21 cellular contexts compared by ENCODE assay signal in genomic region chr10:32771217-32771616, GRCh38.
A peak's percentile ranks its signal among the peaks of the same experiment; 100 is the strongest.
DNase-seq lines count a peak whose midpoint lies in the region; FAIRE-seq and TF ChIP-seq lines count a peak whose summit lies in the region.
"Had no signal": no experiment of that assay in that cellular context is flagged by ENCODE, and none has a peak within 500 bp of the region (broad histone marks: within the 10 kb centered on the region; RNA-seq: fewer than 3 reads in every experiment).

No MANE protein-coding gene starts in this region.

- no peak overlapping the region for H3K4me3 ChIP-seq in HEK293 (ENCODE audit: low read depth, low read length)
- peak overlapping the region in 1 of 2 experiments; percentile 29 for H3K4me3 ChIP-seq in mesenchymal stem cell (ENCODE audit: insufficient read depth in 1 of 2, low read depth in 1 of 2, low read length in 2 of 2)
- H3K4me3 ChIP-seq in prostate gland = no peak overlapping the region
- H3K4me3 ChIP-seq: BLaER1 treated with 17β-estradiol and CSF1 and Interleukin-3, amounts not matched to agents 10 nM and 100 nM had no signal

- intact Hi-C loops in prostate gland (cut with DNase I) = no loop called here

- H3K18ac ChIP-seq in mesenchymal stem cell (ENCODE audit: low read depth in 1 of 2, low read length in 2 of 2) = no peak overlapping the region

- H3K27ac ChIP-seq in HEK293 (ENCODE audit: extremely low read depth, low read depth, low read length) = no peak overlapping the region
- H3K27ac ChIP-seq in mesenchymal stem cell (ENCODE audit: low read length, poor library complexity, severe bottlenecking) = no peak overlapping the region
- H3K27ac ChIP-seq in prostate gland = no peak overlapping the region
- H3K27ac ChIP-seq: 22Rv1; BLaER1 treated with 17β-estradiol and CSF1 and Interleukin-3, amounts not matched to agents 10 nM and 100 nM had no signal

- no peak overlapping the region for H4K8ac ChIP-seq in mesenchymal stem cell (ENCODE audit: low read length)

- POLR2A ChIA-PET in HEK293 (lab: Yijun Ruan, JAX) = no interaction called here

- FAIRE-seq in islet of Langerhans (lab: Jason Lieb, UNC) = peak; percentile 13
- FAIRE-seq: A204.1, GM12891 had no signal

- H3K27me3 ChIP-seq in mesenchymal stem cell (ENCODE audit: control insufficient read depth in 1 of 2, insufficient read depth in 1 of 2, low read length in 2 of 2) (no peaks in the 10 kb centered on the region), prostate gland (replicated peaks; ENCODE audit: insufficient read depth) (no peaks in the 10 kb centered on the region)
- H3K27me3 ChIP-seq: BE2C; BLaER1 treated with 17β-estradiol and CSF1 and Interleukin-3, amounts not matched to agents 10 nM and 100 nM had no signal

- H3K36me3 ChIP-seq in HEK293 (ENCODE audit: control insufficient read depth in 2 of 2, insufficient read depth in 1 of 2, low read length in 2 of 2) (no peaks in the 10 kb centered on the region), mesenchymal stem cell (ENCODE audit: control insufficient read depth in 1 of 2, insufficient read depth in 2 of 2, low read depth in 1 of 2, low read length in 2 of 2) (peaks cover 0 to 3% of the 10 kb centered on the region in 2 experiments), prostate gland (no peaks in the 10 kb centered on the region)
- H3K36me3 ChIP-seq: BE2C had no signal

- no peaks in the 10 kb centered on the region for H3K9me3 ChIP-seq in HEK293 (ENCODE audit: control insufficient read depth, insufficient read depth, low read depth, low read length)
- peaks cover 63% of the 10 kb centered on the region for H3K9me3 ChIP-seq in mesenchymal stem cell (ENCODE audit: control insufficient read depth, low read length)
- no peaks in the 10 kb centered on the region for H3K9me3 ChIP-seq in prostate gland
- H3K9me3 ChIP-seq: BE2C had no signal

- no peaks in the 10 kb centered on the region for H3K79me1 ChIP-seq in mesenchymal stem cell (replicated peaks; ENCODE audit: low read length, poor library complexity, severe bottlenecking)

- no peak overlapping the region for H2AFZ ChIP-seq in mesenchymal stem cell (ENCODE audit: low read depth, low read length)

- H3K14ac ChIP-seq in mesenchymal stem cell (ENCODE audit: low read length in 2 of 2) = no peak overlapping the region

- CTCF ChIA-PET in HEK293 (lab: Yijun Ruan, JAX) = no interaction called here

- TF ChIP-seq CTCF in HEK293 (tag by site-specific recombination; IDR thresholded peaks at IDR 0.05) (no peak), prostate gland (IDR thresholded peaks at IDR 0.05) (no peak)

- no peak overlapping the region for H3K4me2 ChIP-seq in mesenchymal stem cell (ENCODE audit: low read length, poor library complexity, severe bottlenecking)
- H3K4me2 ChIP-seq: BLaER1 treated with 17β-estradiol and CSF1 and Interleukin-3, amounts not matched to agents 10 nM and 100 nM had no signal

- in situ Hi-C loops in Caki2 (cut with HindIII; ENCODE audit: low pct_unique_long_range_greater_than_20kb, low sequenced_read_pairs) = no loop called here

- H3K9ac ChIP-seq in mesenchymal stem cell (ENCODE audit: low read length) = no peak overlapping the region
- H3K9ac ChIP-seq: BLaER1 treated with 17β-estradiol and CSF1 and Interleukin-3, amounts not matched to agents 10 nM and 100 nM had no signal

- H2BK120ac ChIP-seq in mesenchymal stem cell (ENCODE audit: low read depth, low read length) = no peak overlapping the region

- H3K23ac ChIP-seq in mesenchymal stem cell (ENCODE audit: low read length in 2 of 2) = no peak overlapping the region

- no peaks in the 10 kb centered on the region for H3K4me1 ChIP-seq in HEK293 (ENCODE audit: control insufficient read depth, insufficient read depth, low read length)
- H3K4me1 ChIP-seq in mesenchymal stem cell (ENCODE audit: control insufficient read depth, insufficient read depth, low read depth, low read length) = no peaks in the 10 kb centered on the region
- H3K4me1 ChIP-seq in prostate gland (replicated peaks) = no peaks in the 10 kb centered on the region
- H3K4me1 ChIP-seq: BE2C; BLaER1 treated with 17β-estradiol and CSF1 and Interleukin-3, amounts not matched to agents 10 nM and 100 nM had no signal

- TF ChIP-seq POLR2A in prostate gland (IDR thresholded peaks at IDR 0.05) = no peak

- H2BK5ac ChIP-seq in mesenchymal stem cell (ENCODE audit: low read depth, low read length, poor library complexity, severe bottlenecking) = no peak overlapping the region

- no peak overlapping the region for H2BK15ac ChIP-seq in mesenchymal stem cell (ENCODE audit: low read depth, poor library complexity, severe bottlenecking)

- no peak overlapping the region for H3K4ac ChIP-seq in mesenchymal stem cell (ENCODE audit: low read depth in 1 of 2, low read length in 2 of 2)

- no peak overlapping the region for H4K91ac ChIP-seq in mesenchymal stem cell (ENCODE audit: low read length)

- DNase-seq in Caki2 (ENCODE audit: low read depth) (peak; percentile 5), amniotic epithelial cell (ENCODE audit: low read depth) (peak; percentile 14), mesenchymal stem cell (no peak), prostate gland (ENCODE audit: low spot score) (no peak)
- no peak for DNase-seq in stimulated activated naive CD4-positive, alpha-beta T cell treated with Interleukin-2 at 50 U/mL for 16 hours (lab: John Stamatoyannopoulos, UW)
- no peak for DNase-seq in activated effector memory CD4-positive, alpha-beta T cell treated with Interleukin-2 at 50 U/mL for 16 hours
- DNase-seq: AML-193; BE2C; Calu3; CD4-positive, alpha-beta T cell; CD8-positive, alpha-beta memory T cell; DMS53; DMS79 treated with DMSO at 0.1 percent for 48 hours; GF-D8; HCEC 1CT had no signal

- no peak overlapping the region for H2AK5ac ChIP-seq in mesenchymal stem cell (ENCODE audit: low read length, severe bottlenecking)

- no peak overlapping the region for H2BK12ac ChIP-seq in mesenchymal stem cell (ENCODE audit: low read length in 2 of 2)

TF ChIP-seq in HEK293, 187 proteins besides CTCF, POLR2A, EP300 and RAD21 (continues in another document):
- TF ChIP-seq ZNF223 (tag by site-specific recombination; IDR thresholded peaks at IDR 0.05) = no peak
- TF ChIP-seq, protein P1, sequence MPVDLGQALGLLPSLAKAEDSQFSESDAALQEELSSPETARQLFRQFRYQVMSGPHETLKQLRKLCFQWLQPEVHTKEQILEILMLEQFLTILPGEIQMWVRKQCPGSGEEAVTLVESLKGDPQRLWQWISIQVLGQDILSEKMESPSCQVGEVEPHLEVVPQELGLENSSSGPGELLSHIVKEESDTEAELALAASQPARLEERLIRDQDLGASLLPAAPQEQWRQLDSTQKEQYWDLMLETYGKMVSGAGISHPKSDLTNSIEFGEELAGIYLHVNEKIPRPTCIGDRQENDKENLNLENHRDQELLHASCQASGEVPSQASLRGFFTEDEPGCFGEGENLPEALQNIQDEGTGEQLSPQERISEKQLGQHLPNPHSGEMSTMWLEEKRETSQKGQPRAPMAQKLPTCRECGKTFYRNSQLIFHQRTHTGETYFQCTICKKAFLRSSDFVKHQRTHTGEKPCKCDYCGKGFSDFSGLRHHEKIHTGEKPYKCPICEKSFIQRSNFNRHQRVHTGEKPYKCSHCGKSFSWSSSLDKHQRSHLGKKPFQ (tag by site-specific recombination; IDR thresholded peaks at IDR 0.05) = no peak
- TF ChIP-seq ZBTB44 (tag by site-specific recombination; IDR thresholded peaks at IDR 0.05) = no peak
- no peak for TF ChIP-seq ZNF23 (tag by site-specific recombination; IDR thresholded peaks at IDR 0.05; ENCODE audit: borderline replicate concordance)
- no peak for TF ChIP-seq ZNF571 (tag by site-specific recombination; IDR thresholded peaks at IDR 0.05)
- no peak for TF ChIP-seq ZNF404 (tag by site-specific recombination; IDR thresholded peaks at IDR 0.05)
- no peak for TF ChIP-seq ZNF76 (tag by site-specific recombination; IDR thresholded peaks at IDR 0.05; ENCODE audit: borderline replicate concordance, low read depth)
- no peak for TF ChIP-seq ZNF311 (tag by site-specific recombination; IDR thresholded peaks at IDR 0.05; ENCODE audit: borderline replicate concordance)
- no peak for TF ChIP-seq ZNF37A (tag by site-specific recombination; IDR thresholded peaks at IDR 0.05)
- TF ChIP-seq, protein P2, sequence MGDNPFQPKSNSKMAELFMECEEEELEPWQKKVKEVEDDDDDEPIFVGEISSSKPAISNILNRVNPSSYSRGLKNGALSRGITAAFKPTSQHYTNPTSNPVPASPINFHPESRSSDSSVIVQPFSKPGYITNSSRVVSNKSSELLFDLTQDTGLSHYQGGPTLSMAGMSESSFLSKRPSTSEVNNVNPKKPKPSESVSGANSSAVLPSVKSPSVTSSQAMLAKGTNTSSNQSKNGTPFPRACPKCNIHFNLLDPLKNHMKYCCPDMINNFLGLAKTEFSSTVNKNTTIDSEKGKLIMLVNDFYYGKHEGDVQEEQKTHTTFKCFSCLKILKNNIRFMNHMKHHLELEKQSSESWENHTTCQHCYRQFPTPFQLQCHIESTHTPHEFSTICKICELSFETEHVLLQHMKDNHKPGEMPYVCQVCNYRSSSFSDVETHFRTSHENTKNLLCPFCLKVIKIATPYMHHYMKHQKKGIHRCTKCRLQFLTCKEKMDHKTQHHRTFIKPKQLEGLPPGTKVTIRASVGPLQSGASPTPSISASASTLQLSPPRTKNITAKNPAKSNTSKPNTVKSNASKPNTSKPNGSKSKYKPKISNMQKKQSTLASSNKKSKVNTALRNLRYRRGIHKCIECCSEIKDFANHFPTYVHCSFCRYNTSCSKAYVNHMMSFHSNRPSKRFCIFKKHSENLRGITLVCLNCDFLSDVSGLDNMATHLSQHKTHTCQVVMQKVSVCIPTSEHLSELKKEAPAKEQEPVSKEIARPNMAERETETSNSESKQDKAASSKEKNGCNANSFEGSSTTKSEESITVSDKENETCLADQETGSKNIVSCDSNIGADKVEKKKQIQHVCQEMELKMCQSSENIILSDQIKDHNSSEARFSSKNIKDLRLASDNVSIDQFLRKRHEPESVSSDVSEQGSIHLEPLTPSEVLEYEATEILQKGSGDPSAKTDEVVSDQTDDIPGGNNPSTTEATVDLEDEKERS (tag by site-specific recombination; IDR thresholded peaks at IDR 0.05) = no peak
- TF ChIP-seq TRIM28 (IDR thresholded peaks at IDR 0.05; ENCODE audit: borderline replicate concordance, low read length) = peak; percentile 27; the same call in 1 of the 2 replicates
- TF ChIP-seq ZNF596 (tag by site-specific recombination; IDR thresholded peaks at IDR 0.05) = no peak

Comparison
In these comparisons a context has a peak if more than half of its experiments do, and no peak if none do; other contexts are left out.
1. DNase-seq: peak in Caki2 (single experiment) and amniotic epithelial cell (single experiment); none in mesenchymal stem cell (single experiment), stimulated activated naive CD4-positive, alpha-beta T cell treated with Interleukin-2 at 50 U/mL for 16 hours (single experiment), activated effector memory CD4-positive, alpha-beta T cell treated with Interleukin-2 at 50 U/mL for 16 hours (single experiment) and prostate gland (single experiment).